16 cellular contexts compared by ENCODE assay signal in the genomic region with DNA sequence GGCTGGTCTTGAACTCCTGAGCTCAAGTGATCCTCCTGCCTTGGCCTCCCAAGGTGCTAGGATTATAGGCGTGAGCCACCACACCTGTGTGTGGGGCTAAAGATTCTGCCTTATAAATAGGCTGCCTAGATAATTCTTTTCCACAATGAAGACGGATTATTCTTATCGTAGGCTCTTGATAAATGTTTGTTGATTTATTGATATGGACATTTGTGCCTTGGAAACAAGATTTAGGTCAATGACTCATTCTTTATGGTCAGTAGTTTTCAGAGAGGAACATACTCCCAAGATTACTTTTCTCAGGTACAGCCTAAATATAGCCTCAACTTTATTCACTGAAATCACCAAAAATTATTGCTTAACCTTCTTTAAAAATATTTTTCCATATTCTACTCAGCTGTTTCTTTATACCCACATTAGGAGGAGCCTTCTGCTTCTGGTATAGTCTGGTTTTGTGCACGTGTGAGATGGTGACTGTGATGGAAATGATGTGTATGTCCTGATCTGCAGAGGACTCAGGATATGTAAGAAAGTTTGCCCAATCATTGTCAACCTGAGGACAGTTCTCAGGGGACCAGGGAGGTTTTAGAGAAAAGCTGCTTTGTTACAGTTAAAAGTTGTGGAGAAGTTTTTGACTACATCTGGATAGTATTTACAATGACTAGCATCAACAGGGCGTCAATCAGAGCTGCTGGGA.
"Had no signal": no experiment of that assay in that cellular context is flagged by ENCODE, and none has a peak within 500 bp of the region (broad histone marks: within the 10 kb centered on the region; RNA-seq: fewer than 3 reads in every experiment).

No MANE protein-coding gene starts in this region.

- ATAC-seq: activated T-cell treated with anti-CD3 and anti-CD28 coated beads, Interleukin-2, amount 50 U/mL, for 72 hours; foreskin keratinocyte; lower lobe of right lung; naive thymus-derived CD8-positive, alpha-beta T cell; stimulated activated naive B cell treated with anti-CD40 and anti-IgM and Interleukin-4, amounts not matched to agents 10 μg/mL and 1 μg/mL and 100 μg/mL, for 72 hours; T-helper 17 cell had no signal

- H3K36me3 Mint-ChIP-seq: activated naive CD4-positive, alpha-beta T cell treated with anti-CD3 and anti-CD28 coated beads, Interleukin-2, amount 50 U/mL, for 24 hours; naive thymus-derived CD8-positive, alpha-beta T cell; stimulated activated naive B cell treated with anti-CD40 and anti-IgM and Interleukin-4, amounts not matched to agents 10 μg/mL and 1 μg/mL and 100 μg/mL, for 72 hours had no signal

- H3K27me3 ChIP-seq: adrenal gland, dorsolateral prefrontal cortex, foreskin keratinocyte, tibial nerve had no signal

- DNase-seq: activated CD4-positive, CD25-positive, alpha-beta regulatory T cell treated with anti-CD3 and anti-CD28 coated beads, Interleukin-2, amount 50 U/mL, for 72 hours; activated gamma-delta T cell; activated T-cell treated with anti-CD3 and anti-CD28 coated beads, Interleukin-2, amount 50 U/mL, for 72 hours; adrenal gland; central memory CD4-positive, alpha-beta T cell; dorsolateral prefrontal cortex; endodermal cell; hypothalamus; lower lobe of right lung; naive thymus-derived CD8-positive, alpha-beta T cell; stimulated activated naive B cell treated with anti-CD40 and anti-IgM and Interleukin-4, amounts not matched to agents 10 μg/mL and 1 μg/mL and 100 μg/mL, for 72 hours; T-helper 17 cell had no signal

- H3K4me1 ChIP-seq: adrenal gland, foreskin keratinocyte, lower lobe of right lung, tibial nerve had no signal

- H3K4me3 Mint-ChIP-seq: activated naive CD4-positive, alpha-beta T cell treated with anti-CD3 and anti-CD28 coated beads, Interleukin-2, amount 50 U/mL, for 24 hours; activated T-cell treated with anti-CD3 and anti-CD28 coated beads, Interleukin-2, amount 50 U/mL, for 72 hours; endodermal cell; naive thymus-derived CD8-positive, alpha-beta T cell; stimulated activated naive B cell treated with anti-CD40 and anti-IgM and Interleukin-4, amounts not matched to agents 10 μg/mL and 1 μg/mL and 100 μg/mL, for 72 hours; T-helper 17 cell had no signal

- H3K4me3 ChIP-seq: adrenal gland, dorsolateral prefrontal cortex, lower lobe of right lung, tibial nerve had no signal

- H3K36me3 ChIP-seq: adrenal gland, lower lobe of right lung, tibial nerve had no signal

- H3K4me1 Mint-ChIP-seq: activated naive CD4-positive, alpha-beta T cell treated with anti-CD3 and anti-CD28 coated beads, Interleukin-2, amount 50 U/mL, for 24 hours; endodermal cell; naive thymus-derived CD8-positive, alpha-beta T cell; stimulated activated naive B cell treated with anti-CD40 and anti-IgM and Interleukin-4, amounts not matched to agents 10 μg/mL and 1 μg/mL and 100 μg/mL, for 72 hours had no signal

- H3K9me3 Mint-ChIP-seq: activated naive CD4-positive, alpha-beta T cell treated with anti-CD3 and anti-CD28 coated beads, Interleukin-2, amount 50 U/mL, for 24 hours; endodermal cell; naive thymus-derived CD8-positive, alpha-beta T cell; stimulated activated naive B cell treated with anti-CD40 and anti-IgM and Interleukin-4, amounts not matched to agents 10 μg/mL and 1 μg/mL and 100 μg/mL, for 72 hours had no signal

- H3K9me3 ChIP-seq: adrenal gland, lower lobe of right lung, tibial nerve had no signal

- H3K27ac ChIP-seq: adrenal gland, foreskin keratinocyte, lower lobe of right lung, tibial nerve, VCaP had no signal

- H3K27ac Mint-ChIP-seq: activated naive CD4-positive, alpha-beta T cell treated with anti-CD3 and anti-CD28 coated beads, Interleukin-2, amount 50 U/mL, for 24 hours; activated T-cell treated with anti-CD3 and anti-CD28 coated beads, Interleukin-2, amount 50 U/mL, for 72 hours; endodermal cell; naive thymus-derived CD8-positive, alpha-beta T cell; stimulated activated naive B cell treated with anti-CD40 and anti-IgM and Interleukin-4, amounts not matched to agents 10 μg/mL and 1 μg/mL and 100 μg/mL, for 72 hours; T-helper 17 cell had no signal
